16 cellular contexts compared by ENCODE assay signal in genomic region chr17:53627511-53627910, GRCh38.
DNase-seq lines count a peak whose midpoint lies in the region; ATAC-seq and TF ChIP-seq lines count a peak whose summit lies in the region.
"Had no signal": no experiment of that assay in that cellular context is flagged by ENCODE, and none has a peak within 500 bp of the region (broad histone marks: within the 10 kb centered on the region; RNA-seq: fewer than 3 reads in every experiment).

No MANE protein-coding gene starts in this region.

- POLR2A ChIA-PET in MCF 10A (lab: Yijun Ruan, JAX), result interaction anchor here (0.6 kb wide), 1 partner anchor 1284 kb away, joined by 4 read pairs; no protein-coding TSS in a partner anchor

- CTCF ChIA-PET in MCF 10A (lab: Yijun Ruan, JAX) (no interaction called here), Calu3 (lab: Charles Lee) (interaction anchor here (0.6 kb wide), 1 partner anchor 62 kb away, joined by 3 read pairs; no protein-coding TSS in a partner anchor)

- no peak overlapping the region for H3K4me3 Mint-ChIP-seq in MCF 10A (ENCODE audit: unreplicated experiment)
- no peak overlapping the region for H3K4me3 Mint-ChIP-seq in Calu3 (ENCODE audit: low read depth, unreplicated experiment)
- H3K4me3 Mint-ChIP-seq: activated naive CD8-positive, alpha-beta T cell; type B pancreatic cell had no signal

- no peaks in the 10 kb centered on the region for H3K9me3 ChIP-seq in breast epithelium
- no peaks in the 10 kb centered on the region for H3K9me3 ChIP-seq in adipocyte (ENCODE audit: control insufficient read depth, low read length)
- H3K9me3 ChIP-seq: HAP-1, ovary had no signal

- H3K4me1 Mint-ChIP-seq in MCF 10A (ENCODE audit: insufficient read depth, unreplicated experiment), result peaks cover 12% of the 10 kb centered on the region
- no peaks in the 10 kb centered on the region for H3K4me1 Mint-ChIP-seq in Calu3 (ENCODE audit: low read depth, unreplicated experiment)

- H3K9me3 Mint-ChIP-seq in MCF 10A (ENCODE audit: unreplicated experiment) (no peaks in the 10 kb centered on the region), Calu3 (ENCODE audit: low read depth, unreplicated experiment) (no peaks in the 10 kb centered on the region)
- H3K9me3 Mint-ChIP-seq: type B pancreatic cell had no signal

- no peak for TF ChIP-seq POLR2A in breast epithelium (IDR thresholded peaks at IDR 0.05)

- ATAC-seq in foreskin keratinocyte, result peak; percentile 64

- in situ Hi-C loops in GM13976 (cut with MboI; ENCODE audit: low sequenced_read_pairs, unreplicated experiment), result no loop called here

- TF ChIP-seq CTCF in MCF 10A (IDR thresholded peaks at IDR 0.05; ENCODE audit: unreplicated experiment), result no peak
- no peak for TF ChIP-seq CTCF in breast epithelium (IDR thresholded peaks at IDR 0.05)
- TF ChIP-seq CTCF in foreskin keratinocyte (conservative IDR thresholded peaks at IDR 0.05), result no peak
- no peak for TF ChIP-seq CTCF in GM13976 (IDR thresholded peaks at IDR 0.05; ENCODE audit: borderline replicate concordance, control extremely low read depth, extremely low read depth, insufficient read depth, missing control alignments)
- no peak for TF ChIP-seq CTCF in Calu3 (IDR thresholded peaks at IDR 0.05; ENCODE audit: unreplicated experiment)

- intact Hi-C loops in MCF 10A (cut with micrococcal nuclease), result loop anchor here (5.0 kb wide), 1 partner anchor 210 kb away; no protein-coding TSS in a partner anchor
- intact Hi-C loops in breast epithelium (cut with DNase I; ENCODE audit: low total_unique reads), result no loop called here
- intact Hi-C loops in Calu3 (cut with micrococcal nuclease; ENCODE audit: unreplicated experiment), result loop anchor here (2.0 kb wide), 1 partner anchor 95 kb away; no protein-coding TSS in a partner anchor

- H3K4me1 ChIP-seq in breast epithelium, result no peaks in the 10 kb centered on the region
- H3K4me1 ChIP-seq in adipocyte (ENCODE audit: control insufficient read depth, insufficient read depth, low read length), result peaks cover 15% of the 10 kb centered on the region
- peaks cover 36% of the 10 kb centered on the region for H3K4me1 ChIP-seq in foreskin keratinocyte

- H3K27ac Mint-ChIP-seq in MCF 10A (ENCODE audit: low read depth, unreplicated experiment), result peak overlapping the region; percentile 78
- H3K27ac Mint-ChIP-seq in Calu3 (ENCODE audit: unreplicated experiment), result no peak overlapping the region
- H3K27ac Mint-ChIP-seq: activated naive CD8-positive, alpha-beta T cell; type B pancreatic cell had no signal

- H3K27ac ChIP-seq in breast epithelium (no peak overlapping the region), foreskin keratinocyte (peak overlapping the region; percentile 66)
- H3K27ac ChIP-seq: ovary had no signal

- H3K36me3 Mint-ChIP-seq in MCF 10A (ENCODE audit: insufficient read depth, unreplicated experiment) (no peaks in the 10 kb centered on the region), Calu3 (ENCODE audit: insufficient read depth, unreplicated experiment) (no peaks in the 10 kb centered on the region)
- H3K36me3 Mint-ChIP-seq: activated naive CD8-positive, alpha-beta T cell; type B pancreatic cell had no signal

- H3K9ac ChIP-seq in adipocyte (ENCODE audit: low read length), result no peak overlapping the region

- DNase-seq in MCF 10A (ENCODE audit: unreplicated experiment) (peak; percentile 54), breast epithelium (ENCODE audit: low spot score in 2 of 2) (no peak), adipocyte (ENCODE audit: low read depth) (peak; percentile 60), foreskin keratinocyte (peak; percentile 34 to 76), NCI-H1092 (lab: John Stamatoyannopoulos, UW) (no peak), GM13976 (ENCODE audit: low spot score) (no peak), activated gamma-delta T cell (lab: John Stamatoyannopoulos, UW) (no peak), Calu3 (no peak)
- DNase-seq: DMS79 treated with DMSO at 0.1 percent for 48 hours, hippocampal formation, NCI-H526, ovary had no signal

- H3K27me3 ChIP-seq in breast epithelium, result no peaks in the 10 kb centered on the region
- no peaks in the 10 kb centered on the region for H3K27me3 ChIP-seq in adipocyte (replicated peaks; ENCODE audit: control insufficient read depth, insufficient read depth, low read length)
- no peaks in the 10 kb centered on the region for H3K27me3 ChIP-seq in foreskin keratinocyte
- H3K27me3 ChIP-seq: ovary had no signal

- H3K36me3 ChIP-seq in breast epithelium (no peaks in the 10 kb centered on the region), adipocyte (ENCODE audit: control insufficient read depth, insufficient read depth, low read length, severe bottlenecking) (no peaks in the 10 kb centered on the region)
- H3K36me3 ChIP-seq: HAP-1, ovary had no signal

- H3K27me3 Mint-ChIP-seq in MCF 10A (ENCODE audit: insufficient read depth, unreplicated experiment) (no peaks in the 10 kb centered on the region), Calu3 (ENCODE audit: unreplicated experiment) (no peaks in the 10 kb centered on the region)
- H3K27me3 Mint-ChIP-seq: activated naive CD8-positive, alpha-beta T cell had no signal

- BruUV-seq in MCF 10A (replicated peaks; lab: Mats Ljungman, UMichigan), result no TSS peak
- BruUV-seq in Calu3 (replicated peaks; lab: Mats Ljungman, UMichigan), result no TSS peak

- H3K4me3 ChIP-seq in breast epithelium, result no peak overlapping the region
- no peak overlapping the region for H3K4me3 ChIP-seq in adipocyte (ENCODE audit: low read length)
- H3K4me3 ChIP-seq: HAP-1, lung, ovary had no signal

Comparison
In these comparisons a context has a peak if more than half of its experiments do, and no peak if none do; other contexts are left out.
1. DNase-seq: peak in MCF 10A (single experiment), adipocyte (single experiment) and foreskin keratinocyte (2 of 2); none in breast epithelium (0 of 2), NCI-H1092 (single experiment), GM13976 (single experiment), activated gamma-delta T cell (single experiment) and Calu3 (single experiment).